In the genomic region with DNA sequence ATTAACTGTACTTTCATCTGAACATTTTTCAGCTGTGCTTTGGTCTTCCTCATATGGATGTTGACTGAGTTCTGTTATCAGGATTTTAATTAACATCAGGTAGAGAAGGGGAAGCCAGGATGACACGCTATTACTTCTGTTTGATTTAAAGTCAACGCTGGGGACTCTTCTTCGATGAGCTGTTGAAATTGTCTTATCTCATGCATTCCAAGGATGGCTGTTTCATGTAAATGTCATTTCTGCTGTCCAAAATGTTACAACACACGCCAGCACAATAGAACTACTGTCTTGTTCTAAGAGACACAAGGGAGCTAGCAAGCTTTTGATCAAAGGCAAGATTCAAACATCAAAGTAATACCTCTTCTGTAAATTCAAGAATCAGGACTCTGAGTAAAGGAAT, we compare ENCODE assay signal across 25 cellular contexts.
A peak's percentile ranks its signal among the peaks of the same experiment; 100 is the strongest.
DNase-seq lines count a peak whose midpoint lies in the region; ATAC-seq, FAIRE-seq and TF ChIP-seq lines count a peak whose summit lies in the region.
"Had no signal": no experiment of that assay in that cellular context is flagged by ENCODE, and none has a peak within 500 bp of the region (broad histone marks: within the 10 kb centered on the region; RNA-seq: fewer than 3 reads in every experiment).

No MANE protein-coding gene starts in this region.

- H3K23ac ChIP-seq in mesenchymal stem cell (ENCODE audit: low read length in 2 of 2): no peak overlapping the region

- H3K4me1 ChIP-seq in HepG2 (ENCODE audit: insufficient read depth, low read length) (no peaks in the 10 kb centered on the region), right lobe of liver (no peaks in the 10 kb centered on the region), mesenchymal stem cell (ENCODE audit: control insufficient read depth, insufficient read depth, low read depth, low read length) (no peaks in the 10 kb centered on the region), Peyer's patch (no peaks in the 10 kb centered on the region)
- H3K4me1 ChIP-seq: A549, gastroesophageal sphincter, lower lobe of right lung, prostate gland, upper lobe of right lung had no signal

- TF ChIP-seq EP300 in HepG2 (IDR thresholded peaks at IDR 0.05; ENCODE audit: low read depth in 2 of 2, low read length in 2 of 2) (no peak), HepG2 (CRISPR knock-in tag; IDR thresholded peaks at IDR 0.05; ENCODE audit: borderline replicate concordance) (no peak)

- no peak overlapping the region for H2AK5ac ChIP-seq in mesenchymal stem cell (ENCODE audit: low read length, severe bottlenecking)

- H2AFZ ChIP-seq in HepG2 (ENCODE audit: low read length): no peak overlapping the region
- H2AFZ ChIP-seq in mesenchymal stem cell (ENCODE audit: low read depth, low read length): no peak overlapping the region

- H3K4me2 ChIP-seq in HepG2 (ENCODE audit: low read depth, low read length) (no peak overlapping the region), mesenchymal stem cell (ENCODE audit: low read length, poor library complexity, severe bottlenecking) (no peak overlapping the region)
- H3K4me2 ChIP-seq: A549, BLaER1 had no signal

- in situ Hi-C loops in HepG2 (cut with HindIII; ENCODE audit: extremely low pct_ligation_motif_present, low pct_unique_long_range_greater_than_20kb): no loop called here

- BruUV-seq in HepG2 (replicated peaks; lab: Mats Ljungman, UMichigan): no TSS peak

- intact Hi-C loops in HepG2 (cut with micrococcal nuclease; ENCODE audit: unreplicated experiment) (no loop called here), right lobe of liver (cut with DNase I) (no loop called here)

- H3K14ac ChIP-seq in mesenchymal stem cell (ENCODE audit: low read length in 2 of 2): no peak overlapping the region

- H2BK120ac ChIP-seq in mesenchymal stem cell (ENCODE audit: low read depth, low read length): no peak overlapping the region

- POLR2A ChIA-PET in HepG2 (lab: Yijun Ruan, JAX): no interaction called here

- H3K9ac ChIP-seq in HepG2 (ENCODE audit: insufficient read depth, low read depth, low read length): no peak overlapping the region
- no peak overlapping the region for H3K9ac ChIP-seq in mesenchymal stem cell (ENCODE audit: low read length)
- H3K9ac ChIP-seq: BLaER1 had no signal

- H3K4me3 ChIP-seq in HepG2 (replicated peaks in 1 of 3; ENCODE audit: insufficient read depth in 1 of 3, low read depth in 2 of 3, low read length in 3 of 3): no peak overlapping the region
- no peak overlapping the region for H3K4me3 ChIP-seq in right lobe of liver
- H3K4me3 ChIP-seq in cardiac fibroblast (replicated peaks in 1 of 2; ENCODE audit: low read depth in 2 of 2, low read length in 2 of 2): no peak overlapping the region
- H3K4me3 ChIP-seq in mesenchymal stem cell (ENCODE audit: insufficient read depth in 1 of 2, low read depth in 1 of 2, low read length in 2 of 2): no peak overlapping the region
- H3K4me3 ChIP-seq in Peyer's patch: no peak overlapping the region
- H3K4me3 ChIP-seq: A549, BLaER1, gastroesophageal sphincter, lower lobe of right lung, prostate gland, skin epidermis, upper lobe of right lung had no signal

- peak; percentile 49 for DNase-seq in HepG2 (ENCODE audit: low spot score)
- no peak for DNase-seq in right lobe of liver
- peak; percentile 13 to 66 for DNase-seq in cardiac fibroblast (ENCODE audit: low read depth in 2 of 2)
- peak; percentile 74 for DNase-seq in mesenchymal stem cell
- DNase-seq in Peyer's patch: no peak
- DNase-seq in NCI-H69 (lab: John Stamatoyannopoulos, UW): no peak
- no peak for DNase-seq in activated CD8-positive, alpha-beta memory T cell treated with anti-CD3 and anti-CD28 coated beads, Interleukin-2, amount 50 U/mL, for 48 hours
- no peak for DNase-seq in cerebellum (ENCODE audit: low spot score)
- DNase-seq: activated CD4-positive, alpha-beta T cell treated with anti-CD3 and anti-CD28 coated beads, Interleukin-2, amount 50 U/mL, for 1 hour; activated naive CD8-positive, alpha-beta T cell treated with anti-CD3 and anti-CD28 coated beads for 36 hours; DND-41; effector CD4-positive, alpha-beta T cell; erythroblast; lower lobe of right lung; NCI-H1694; NCI-H748 treated with DMSO at 0.1 percent for 48 hours; stimulated activated CD4-positive, alpha-beta T cell treated with anti-CD3 and anti-CD28 coated beads, Interleukin-1b, Interleukin-23, amount 100 ng/mL, for 48 hours; T-helper 9 cell; upper lobe of right lung had no signal

- no peak for ATAC-seq in HepG2
- no peak for ATAC-seq in right lobe of liver
- ATAC-seq: A549, gastroesophageal sphincter, lower lobe of right lung, upper lobe of right lung had no signal

- TF ChIP-seq CTCF in HepG2 (CRISPR knock-in tag; IDR thresholded peaks at IDR 0.05) (no peak), right lobe of liver (IDR thresholded peaks at IDR 0.05) (no peak), cardiac fibroblast (IDR thresholded peaks at IDR 0.05; ENCODE audit: low read depth, low read length) (no peak), Peyer's patch (IDR thresholded peaks at IDR 0.05) (no peak)

- WGBS in HepG2 (ENCODE audit: low lambda C conversion rate): 0% methylated on average over 4 of the region's 4 CpGs
- 30% methylated on average over 4 of the region's 4 CpGs for WGBS in right lobe of liver (ENCODE audit: insufficient coverage, low coverage, low lambda C conversion rate, missing lambda C conversion rate)
- WGBS in mesenchymal stem cell: 6% methylated on average over 4 of the region's 4 CpGs

- H2BK15ac ChIP-seq in mesenchymal stem cell (ENCODE audit: low read depth, poor library complexity, severe bottlenecking): no peak overlapping the region

- H3K36me3 ChIP-seq in HepG2 (replicated peaks in 1 of 2; ENCODE audit: control insufficient read depth in 1 of 2, insufficient read depth in 2 of 2, low read length in 2 of 2) (no peaks in the 10 kb centered on the region), right lobe of liver (no peaks in the 10 kb centered on the region), mesenchymal stem cell (ENCODE audit: control insufficient read depth in 1 of 2, insufficient read depth in 2 of 2, low read depth in 1 of 2, low read length in 2 of 2) (no peaks in the 10 kb centered on the region), Peyer's patch (no peaks in the 10 kb centered on the region)
- H3K36me3 ChIP-seq: BLaER1, gastroesophageal sphincter, lower lobe of right lung, prostate gland, upper lobe of right lung had no signal

- H3K79me2 ChIP-seq in HepG2 (ENCODE audit: insufficient read depth, low read length): no peaks in the 10 kb centered on the region

- H2BK5ac ChIP-seq in mesenchymal stem cell (ENCODE audit: low read depth, low read length, poor library complexity, severe bottlenecking): no peak overlapping the region

- H4K20me1 ChIP-seq in HepG2 (ENCODE audit: insufficient read depth, low read length): no peaks in the 10 kb centered on the region
- H4K20me1 ChIP-seq: BLaER1 had no signal

- TF ChIP-seq RAD21 in HepG2 (CRISPR knock-in tag; IDR thresholded peaks at IDR 0.05): no peak

- no peaks in the 10 kb centered on the region for H3K27me3 ChIP-seq in HepG2 (ENCODE audit: control insufficient read depth in 1 of 2, insufficient read depth in 2 of 2, low read length in 2 of 2)
- H3K27me3 ChIP-seq in right lobe of liver: no peaks in the 10 kb centered on the region
- no peaks in the 10 kb centered on the region for H3K27me3 ChIP-seq in mesenchymal stem cell (ENCODE audit: control insufficient read depth in 1 of 2, insufficient read depth in 1 of 2, low read length in 2 of 2)
- no peaks in the 10 kb centered on the region for H3K27me3 ChIP-seq in Peyer's patch
- H3K27me3 ChIP-seq: BLaER1, gastroesophageal sphincter had no signal

- H2BK12ac ChIP-seq in mesenchymal stem cell (ENCODE audit: low read length in 2 of 2): no peak overlapping the region

- FAIRE-seq in HepG2 (lab: Jason Lieb, UNC): peak; percentile 34
- FAIRE-seq: A549, keratinocyte had no signal

- no peak overlapping the region for H3K18ac ChIP-seq in mesenchymal stem cell (ENCODE audit: low read depth in 1 of 2, low read length in 2 of 2)

- no peaks in the 10 kb centered on the region for H3K79me1 ChIP-seq in mesenchymal stem cell (replicated peaks; ENCODE audit: low read length, poor library complexity, severe bottlenecking)

- TF ChIP-seq POLR2A in HepG2 (IDR thresholded peaks at IDR 0.05; ENCODE audit: insufficient read depth in 1 of 2, low read depth in 2 of 2, low read length in 2 of 2) (no peak), right lobe of liver (IDR thresholded peaks at IDR 0.05) (no peak), Peyer's patch (IDR thresholded peaks at IDR 0.05) (no peak)

- no peak overlapping the region for H3K27ac ChIP-seq in HepG2 (ENCODE audit: extremely low read length, insufficient read depth, low read length)
- no peak overlapping the region for H3K27ac ChIP-seq in right lobe of liver
- no peak overlapping the region for H3K27ac ChIP-seq in mesenchymal stem cell (ENCODE audit: low read length, poor library complexity, severe bottlenecking)
- H3K27ac ChIP-seq in Peyer's patch: no peak overlapping the region
- H3K27ac ChIP-seq: A549, BLaER1, gastroesophageal sphincter, lower lobe of right lung, prostate gland, skin epidermis, upper lobe of right lung had no signal

- no peaks in the 10 kb centered on the region for H3K9me3 ChIP-seq in HepG2 (ENCODE audit: low read length)
- no peaks in the 10 kb centered on the region for H3K9me3 ChIP-seq in right lobe of liver
- no peaks in the 10 kb centered on the region for H3K9me3 ChIP-seq in mesenchymal stem cell (ENCODE audit: control insufficient read depth, low read length)
- no peaks in the 10 kb centered on the region for H3K9me3 ChIP-seq in Peyer's patch
- H3K9me3 ChIP-seq: A549, BLaER1, gastroesophageal sphincter, lower lobe of right lung, prostate gland, upper lobe of right lung had no signal

- CTCF ChIA-PET in HepG2 (lab: Yijun Ruan, JAX; ENCODE audit: low intra/inter-chr PET ratio, low total read pairs): no interaction called here

- no peak overlapping the region for H4K91ac ChIP-seq in mesenchymal stem cell (ENCODE audit: low read length)

- H3K4ac ChIP-seq in mesenchymal stem cell (ENCODE audit: low read depth in 1 of 2, low read length in 2 of 2): no peak overlapping the region

- no peak overlapping the region for H4K8ac ChIP-seq in mesenchymal stem cell (ENCODE audit: low read length)

TF ChIP-seq in HepG2, 621 proteins besides CTCF, POLR2A, EP300 and RAD21 (continues in another document):
- no peak for TF ChIP-seq FOXA1 (IDR thresholded peaks at IDR 0.05)
- TF ChIP-seq FOXA1 (CRISPR knock-in tag; IDR thresholded peaks at IDR 0.05): no peak
- TF ChIP-seq, protein P1, sequence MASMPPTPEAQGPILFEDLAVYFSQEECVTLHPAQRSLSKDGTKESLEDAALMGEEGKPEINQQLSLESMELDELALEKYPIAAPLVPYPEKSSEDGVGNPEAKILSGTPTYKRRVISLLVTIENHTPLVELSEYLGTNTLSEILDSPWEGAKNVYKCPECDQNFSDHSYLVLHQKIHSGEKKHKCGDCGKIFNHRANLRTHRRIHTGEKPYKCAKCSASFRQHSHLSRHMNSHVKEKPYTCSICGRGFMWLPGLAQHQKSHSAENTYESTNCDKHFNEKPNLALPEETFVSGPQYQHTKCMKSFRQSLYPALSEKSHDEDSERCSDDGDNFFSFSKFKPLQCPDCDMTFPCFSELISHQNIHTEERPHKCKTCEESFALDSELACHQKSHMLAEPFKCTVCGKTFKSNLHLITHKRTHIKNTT (CRISPR knock-in tag; IDR thresholded peaks at IDR 0.05): no peak
- no peak for TF ChIP-seq TSC22D2 (CRISPR knock-in tag; IDR thresholded peaks at IDR 0.05; ENCODE audit: borderline replicate concordance)
- no peak for TF ChIP-seq TAF15 (IDR thresholded peaks at IDR 0.05; ENCODE audit: low read depth, low read length, poor library complexity, severe bottlenecking)

Comparison
In these comparisons a context has a peak if more than half of its experiments do, and no peak if none do; other contexts are left out.
1. DNase-seq: peak in HepG2 (single experiment), cardiac fibroblast (2 of 2) and mesenchymal stem cell (single experiment); none in right lobe of liver (0 of 3), Peyer's patch (0 of 3), NCI-H69 (single experiment), activated CD8-positive, alpha-beta memory T cell treated with anti-CD3 and anti-CD28 coated beads, Interleukin-2, amount 50 U/mL, for 48 hours (single experiment) and cerebellum (single experiment).